ENCODE assay signal across 1 cellular context in the genomic region with DNA sequence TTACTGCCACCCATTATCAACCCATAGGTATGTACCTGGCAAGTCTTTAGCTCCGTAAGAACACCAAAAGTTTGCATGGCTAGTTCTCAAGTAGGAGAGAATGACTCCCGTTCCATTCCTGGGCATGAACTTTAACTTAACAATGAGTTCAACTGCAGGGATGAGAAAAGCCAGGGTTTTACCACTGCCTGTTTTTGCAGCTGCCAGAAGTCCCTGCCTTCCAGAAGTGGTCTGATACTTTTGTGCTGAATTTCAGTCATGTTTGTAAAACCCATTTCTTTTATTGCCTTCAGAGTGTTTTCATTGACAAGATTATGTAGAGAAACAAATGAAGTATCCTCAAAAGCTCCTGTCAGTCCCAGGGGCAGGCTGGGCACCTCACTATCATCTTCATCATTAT. TPM values are rescaled to one million over a fixed set of nuclear protein-coding genes. Genes with fewer than 3 reads are reported as not detected.
"Had no signal": no experiment of that assay in that cellular context is flagged by ENCODE, and none has a peak within 500 bp of the region (broad histone marks: within the 10 kb centered on the region; RNA-seq: fewer than 3 reads in every experiment).

No MANE protein-coding gene starts in this region.

RNA-seq across cellular contexts. Expression of a gene that starts 22.6 kb away (rescaled TPM):
- total RNA-seq: G401 had no signal
